In genomic region chr11:103923473-103923931, GRCh38 we compare ENCODE assay signal across 11 cellular contexts.
DNase-seq lines count a peak whose midpoint lies in the region; ATAC-seq, FAIRE-seq and TF ChIP-seq lines count a peak whose summit lies in the region.
"Had no signal": no experiment of that assay in that cellular context is flagged by ENCODE, and none has a peak within 500 bp of the region (broad histone marks: within the 10 kb centered on the region; RNA-seq: fewer than 3 reads in every experiment).

No MANE protein-coding gene starts in this region.

- CTCF ChIA-PET in GM12878 (lab: Yijun Ruan, JAX), result interaction anchor here (1.0 to 2.3 kb wide), 2 partner anchors 45 to 241 kb away, joined by 3 to 7 read pairs; no protein-coding TSS in a partner anchor

- RAD21 ChIA-PET in GM12878 (lab: Charles Lee; ENCODE audit: unreplicated experiment), result interaction anchor here (1.3 to 1.6 kb wide), 2 partner anchors 35 to 51 kb away, joined by 3 to 5 read pairs; no protein-coding TSS in a partner anchor

- H4K91ac ChIP-seq in trophoblast cell (ENCODE audit: low read depth, low read length), result no peak overlapping the region

- TF ChIP-seq POLR2A in GM12878 (IDR thresholded peaks at IDR 0.05; ENCODE audit: low read depth, low read length), result no peak

- H2BK5ac ChIP-seq in trophoblast cell (ENCODE audit: low read depth, low read length, poor library complexity), result no peak overlapping the region

- no peak for TF ChIP-seq RAD21 in GM12878 (IDR thresholded peaks at IDR 0.05; ENCODE audit: insufficient read depth, low read depth, low read length)

- no peak for FAIRE-seq in GM12878 (lab: Jason Lieb, UNC)

- H3K4ac ChIP-seq in trophoblast cell (ENCODE audit: low read depth, low read length), result no peak overlapping the region

- in situ Hi-C loops in GM12878 (cut with MboI), result no loop called here

- no peaks in the 10 kb centered on the region for H3K9me3 ChIP-seq in Karpas-422 (ENCODE audit: low read length)
- no peaks in the 10 kb centered on the region for H3K9me3 ChIP-seq in GM12878 (replicated peaks; ENCODE audit: control insufficient read depth, insufficient read depth, low read length)
- no peaks in the 10 kb centered on the region for H3K9me3 ChIP-seq in trophoblast cell (ENCODE audit: insufficient read depth, low read depth, low read length)
- H3K9me3 ChIP-seq: spleen had no signal

- H3K27ac ChIP-seq in Karpas-422 (ENCODE audit: low read length) (peak overlapping the region; percentile 68), GM12878 (ENCODE audit: control insufficient read depth, insufficient read depth) (no peak overlapping the region), trophoblast cell (ENCODE audit: low read depth, low read length) (peak overlapping the region; percentile 66)
- H3K27ac ChIP-seq: 22Rv1, spleen had no signal

- H3K9ac ChIP-seq in Karpas-422 (ENCODE audit: low read length) (peak overlapping the region; percentile 1; the same call in 1 of the 2 replicates), GM12878 (ENCODE audit: control insufficient read depth, insufficient read depth, low read length) (no peak overlapping the region), trophoblast cell (ENCODE audit: low read length) (no peak overlapping the region)

- H2BK12ac ChIP-seq in trophoblast cell (ENCODE audit: low read length), result no peak overlapping the region

- POLR2A ChIA-PET in GM12878 (lab: Charles Lee), result interaction anchor here (1.0 to 1.2 kb wide), 2 partner anchors 17 to 35 kb away, joined by 3 read pairs; no protein-coding TSS in a partner anchor

- H4K20me1 ChIP-seq in Karpas-422 (ENCODE audit: insufficient read depth, low read depth, low read length) (no peaks in the 10 kb centered on the region), GM12878 (ENCODE audit: control insufficient read depth, insufficient read depth) (no peaks in the 10 kb centered on the region)

- H3K4me2 ChIP-seq in Karpas-422 (ENCODE audit: low read depth, low read length, poor library complexity, severe bottlenecking), result peak overlapping the region; percentile 0
- H3K4me2 ChIP-seq in GM12878 (ENCODE audit: control insufficient read depth, insufficient read depth), result no peak overlapping the region
- no peak overlapping the region for H3K4me2 ChIP-seq in trophoblast cell (ENCODE audit: low read length)

- H4K8ac ChIP-seq in trophoblast cell (ENCODE audit: low read depth, low read length), result no peak overlapping the region

- H3K36me3 ChIP-seq in Karpas-422 (ENCODE audit: insufficient read depth, low read length), result peaks cover 62% of the 10 kb centered on the region
- H3K36me3 ChIP-seq in GM12878 (ENCODE audit: control insufficient read depth in 2 of 2, insufficient read depth in 2 of 2, low read length in 1 of 2), result no peaks in the 10 kb centered on the region
- H3K36me3 ChIP-seq in trophoblast cell (ENCODE audit: control insufficient read depth in 1 of 2, insufficient read depth in 2 of 2, low read length in 2 of 2), result no peaks in the 10 kb centered on the region
- H3K36me3 ChIP-seq: spleen had no signal

- H2AK5ac ChIP-seq in trophoblast cell (ENCODE audit: low read length), result no peak overlapping the region

- H3K79me2 ChIP-seq in Karpas-422 (ENCODE audit: low read length) (peaks cover 73% of the 10 kb centered on the region), GM12878 (ENCODE audit: control insufficient read depth, insufficient read depth, low read length) (no peaks in the 10 kb centered on the region), trophoblast cell (ENCODE audit: control insufficient read depth, insufficient read depth, low read length, poor library complexity) (no peaks in the 10 kb centered on the region)

- no peak for TF ChIP-seq CTCF in GM12878 (IDR thresholded peaks at IDR 0.05 in 2 of 3, conservative IDR thresholded peaks at IDR 0.05 in 1 of 3; ENCODE audit: control insufficient read depth in 2 of 3, extremely low read depth in 1 of 3, insufficient read depth in 1 of 3, low read depth in 3 of 3, low read length in 3 of 3)

- peaks cover 78% of the 10 kb centered on the region for H3K4me1 ChIP-seq in Karpas-422 (ENCODE audit: low read length)
- peaks cover 4% of the 10 kb centered on the region for H3K4me1 ChIP-seq in GM12878 (ENCODE audit: control insufficient read depth, insufficient read depth, low read length)
- peaks cover 0 to 10% of the 10 kb centered on the region in 2 experiments for H3K4me1 ChIP-seq in trophoblast cell (ENCODE audit: control insufficient read depth in 1 of 2, insufficient read depth in 2 of 2, low read length in 2 of 2)

- H3K18ac ChIP-seq in trophoblast cell (ENCODE audit: low read length), result no peak overlapping the region

- H3K14ac ChIP-seq in trophoblast cell (ENCODE audit: low read length), result no peak overlapping the region

- no peak overlapping the region for H2BK120ac ChIP-seq in trophoblast cell (ENCODE audit: insufficient read depth, low read length, poor library complexity)

- intact Hi-C loops in GM12878 (cut with micrococcal nuclease; ENCODE audit: unreplicated experiment), result loop anchor here (10.0 kb wide), 1 partner anchor 301 kb away; no protein-coding TSS in a partner anchor

- BruUV-seq in GM12878 (replicated peaks; lab: Mats Ljungman, UMichigan), result no TSS peak

- DNase-seq in NCI-H1105 treated with DMSO at 0.1 percent for 48 hours (lab: John Stamatoyannopoulos, UW) (peak; percentile 32), NCI-H1105 (lab: John Stamatoyannopoulos, UW) (no peak), Karpas-422 (no peak), GM12878 (ENCODE audit: low read depth, low spot score) (no peak), trophoblast cell (peak; percentile 1 to 8), NCI-H1092 (lab: John Stamatoyannopoulos, UW) (no peak)
- DNase-seq in activated naive CD4-positive, alpha-beta T cell (lab: John Stamatoyannopoulos, UW), result no peak
- DNase-seq: DMS 273 treated with DMSO at 0.1 percent for 48 hours, spleen had no signal

- ATAC-seq in GM12878, result peak; percentile 34; the same call in 1 of the 3 replicates
- no peak for ATAC-seq in HG02840 (IDR thresholded peaks at IDR 0.05; ENCODE audit: low FRiP score, unreplicated experiment)

- H2AFZ ChIP-seq in Karpas-422 (ENCODE audit: low read length) (no peak overlapping the region), GM12878 (ENCODE audit: control insufficient read depth, low read depth, low read length) (no peak overlapping the region), trophoblast cell (ENCODE audit: insufficient read depth, low read length, poor library complexity) (no peak overlapping the region)

- H3K27me3 ChIP-seq in Karpas-422 (ENCODE audit: low read length) (no peaks in the 10 kb centered on the region), GM12878 (replicated peaks in 1 of 2; ENCODE audit: control insufficient read depth in 2 of 2, insufficient read depth in 2 of 2, low read length in 1 of 2) (no peaks in the 10 kb centered on the region), trophoblast cell (ENCODE audit: insufficient read depth, low read length) (no peaks in the 10 kb centered on the region)
- H3K27me3 ChIP-seq: spleen had no signal

- H3K4me3 ChIP-seq in Karpas-422 (ENCODE audit: low read length) (no peak overlapping the region), GM12878 (no peak overlapping the region), trophoblast cell (ENCODE audit: low read depth, low read length) (no peak overlapping the region)
- H3K4me3 ChIP-seq: spleen had no signal

- SMC1A ChIA-PET in GM12878 (lab: Charles Lee; ENCODE audit: uncharacterized antibody, unreplicated experiment), result interaction anchor here (0.8 to 1.4 kb wide), 6 partner anchors 9 to 241 kb away, joined by 3 to 5 read pairs (median 3); no protein-coding TSS in a partner anchor

- H3K23ac ChIP-seq in trophoblast cell (ENCODE audit: low read length), result no peak overlapping the region

- peaks cover 5% of the 10 kb centered on the region for H3K79me1 ChIP-seq in trophoblast cell (ENCODE audit: low read length)

- no peaks in the 10 kb centered on the region for H3K9me2 ChIP-seq in Karpas-422 (replicated peaks; ENCODE audit: insufficient read depth, low read length)

- no peak for TF ChIP-seq EP300 in GM12878 (IDR thresholded peaks at IDR 0.05; ENCODE audit: borderline replicate concordance in 1 of 2, control insufficient read depth in 1 of 2, low read depth in 2 of 2, low read length in 2 of 2)

- no peak overlapping the region for H4K12ac ChIP-seq in trophoblast cell (ENCODE audit: low read depth, low read length)

TF ChIP-seq in GM12878, 131 proteins besides CTCF, POLR2A, EP300 and RAD21 (continues in another document):
- TF ChIP-seq SMAD5 (IDR thresholded peaks at IDR 0.05; ENCODE audit: low read depth) (no peak), ASH2L (IDR thresholded peaks at IDR 0.05; ENCODE audit: borderline replicate concordance, low read depth) (no peak), SKIL (IDR thresholded peaks at IDR 0.05; ENCODE audit: low read depth, poor library complexity, severe bottlenecking) (no peak), ELK1 (IDR thresholded peaks at IDR 0.05; ENCODE audit: low read depth, low read length) (no peak)

Comparison
In these comparisons a context has a peak if more than half of its experiments do, and no peak if none do; other contexts are left out.
1. DNase-seq: peak in NCI-H1105 treated with DMSO at 0.1 percent for 48 hours (single experiment) and trophoblast cell (2 of 2); none in NCI-H1105 (single experiment), Karpas-422 (single experiment), GM12878 (single experiment), NCI-H1092 (single experiment) and activated naive CD4-positive, alpha-beta T cell (0 of 4).